8 cellular contexts compared by ENCODE assay signal in genomic region chr21:34885125-34885524, GRCh38.
A peak's percentile ranks its signal among the peaks of the same experiment; 100 is the strongest.
DNase-seq lines count a peak whose midpoint lies in the region; ATAC-seq, FAIRE-seq and TF ChIP-seq lines count a peak whose summit lies in the region.

No MANE protein-coding gene starts in this region.

- H3K36me3 Mint-ChIP-seq in central memory CD8-positive, alpha-beta T cell (ENCODE audit: insufficient read depth), result peaks cover 27% of the 10 kb centered on the region
- peaks cover under 1% of the 10 kb centered on the region for H3K36me3 Mint-ChIP-seq in natural killer cell
- peaks cover 0 to 14% (median 3%) of the 10 kb centered on the region in 3 donors for H3K36me3 Mint-ChIP-seq in naive thymus-derived CD8-positive, alpha-beta T cell

- no peak overlapping the region for H3K27ac Mint-ChIP-seq in central memory CD8-positive, alpha-beta T cell (ENCODE audit: low read depth)
- no peak overlapping the region for H3K27ac Mint-ChIP-seq in natural killer cell
- peak overlapping the region in 3 of 10 donors; percentile 12 to 62 (median 56) for H3K27ac Mint-ChIP-seq in naive thymus-derived CD8-positive, alpha-beta T cell

- no peak for ATAC-seq in central memory CD8-positive, alpha-beta T cell (replicated peaks; ENCODE audit: extremely low read depth, poor library complexity, severe bottlenecking)
- ATAC-seq in natural killer cell (no peak), GM18873 (IDR thresholded peaks at IDR 0.05; ENCODE audit: low FRiP score, unreplicated experiment) (no peak)
- no peak for ATAC-seq in naive thymus-derived CD8-positive, alpha-beta T cell

- peak overlapping the region; percentile 69 for H3K4me3 ChIP-seq in MG63

- peak overlapping the region; percentile 95 for H3K4me3 Mint-ChIP-seq in central memory CD8-positive, alpha-beta T cell
- H3K4me3 Mint-ChIP-seq in natural killer cell, result peak overlapping the region; percentile 92
- H3K4me3 Mint-ChIP-seq in naive thymus-derived CD8-positive, alpha-beta T cell, result peak overlapping the region in 1 of 10 donors; percentile 95

- H3K27me3 Mint-ChIP-seq in central memory CD8-positive, alpha-beta T cell, result no peaks in the 10 kb centered on the region
- no peaks in the 10 kb centered on the region for H3K27me3 Mint-ChIP-seq in natural killer cell (ENCODE audit: low read depth in 2 of 2)
- no peaks in the 10 kb centered on the region for H3K27me3 Mint-ChIP-seq in naive thymus-derived CD8-positive, alpha-beta T cell

- no peak for TF ChIP-seq POLR2A in GM12892 (IDR thresholded peaks at IDR 0.05; ENCODE audit: low read depth, low read length)

- no peak for FAIRE-seq in GM12892 (lab: Jason Lieb, UNC)

- H3K27me3 ChIP-seq in MG63, result no peaks in the 10 kb centered on the region

- no peaks in the 10 kb centered on the region for H3K9me3 ChIP-seq in MG63

- H3K4me1 Mint-ChIP-seq in central memory CD8-positive, alpha-beta T cell, result peaks cover 40% of the 10 kb centered on the region
- peaks cover 44 to 48% of the 10 kb centered on the region in 2 donors for H3K4me1 Mint-ChIP-seq in natural killer cell
- H3K4me1 Mint-ChIP-seq in naive thymus-derived CD8-positive, alpha-beta T cell, result peaks cover 18 to 65% (median 41%) of the 10 kb centered on the region in 4 donors

- TF ChIP-seq CTCF in natural killer cell (IDR thresholded peaks at IDR 0.05), result no peak

- peaks cover 44% of the 10 kb centered on the region for H3K36me3 ChIP-seq in MG63

- POLR2A ChIA-PET in naive thymus-derived CD8-positive, alpha-beta T cell (lab: Charles Lee), result interaction anchor here (5.9 kb wide), 1 partner anchor 163 kb away, joined by 72 read pairs; the partner anchor contains the start of gene RUNX1

- peak; percentile 28 for DNase-seq in COLO668 (lab: John Stamatoyannopoulos, UW; ENCODE audit: unreplicated experiment)
- DNase-seq in MG63, result no peak
- no peak for DNase-seq in central memory CD8-positive, alpha-beta T cell (ENCODE audit: low spot score in 2 of 2)
- no peak for DNase-seq in natural killer cell
- DNase-seq in naive thymus-derived CD8-positive, alpha-beta T cell, result no peak
- DNase-seq in stimulated activated CD4-positive, alpha-beta T cell treated with anti-CD3 and anti-CD28 coated beads, Interleukin-1b, Interleukin-23, amount 100 ng/mL, for 48 hours, result no peak
- no peak for DNase-seq in GM12892 (ENCODE audit: insufficient read length)

- no peaks in the 10 kb centered on the region for H3K9me3 Mint-ChIP-seq in central memory CD8-positive, alpha-beta T cell
- no peaks in the 10 kb centered on the region for H3K9me3 Mint-ChIP-seq in natural killer cell
- no peaks in the 10 kb centered on the region for H3K9me3 Mint-ChIP-seq in naive thymus-derived CD8-positive, alpha-beta T cell

- intact Hi-C loops in natural killer cell (cut with micrococcal nuclease), result loop anchor here (5.0 kb wide), 1 partner anchor 337 kb away; no protein-coding TSS in a partner anchor
